In the genomic region with DNA sequence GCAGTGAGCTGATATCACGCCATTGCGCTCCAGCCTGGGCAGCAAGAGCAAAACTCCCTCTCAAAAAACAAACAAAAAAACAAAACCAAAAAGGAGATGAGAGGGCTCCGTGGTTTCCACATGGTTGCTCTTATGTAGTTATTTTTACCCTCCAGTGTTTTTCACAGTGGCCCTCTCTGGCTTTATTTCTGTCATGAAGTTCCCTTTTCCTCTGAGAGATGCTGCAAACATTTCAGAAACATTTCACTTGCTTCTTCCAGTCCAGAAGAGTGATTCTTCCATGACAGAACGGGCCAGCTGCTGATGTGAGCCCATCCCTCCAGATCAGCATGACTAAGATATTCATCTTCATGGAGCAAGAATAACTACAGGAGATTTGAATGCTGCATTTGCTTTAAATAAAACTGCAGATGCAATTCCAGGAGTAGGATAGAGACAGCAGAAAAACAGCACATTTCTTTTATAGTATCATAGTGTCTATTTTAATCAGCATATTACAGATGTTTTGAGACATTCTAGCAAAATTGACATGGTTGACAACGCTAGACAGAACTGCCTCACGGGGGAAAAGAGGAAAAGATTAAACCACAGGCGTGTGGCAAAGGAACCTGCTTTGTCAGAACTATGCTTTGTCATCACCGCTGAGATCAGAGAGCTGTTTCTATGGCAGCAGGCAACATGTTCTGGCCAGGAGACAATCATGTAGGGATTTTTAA, we compare ENCODE assay signal across 1 cellular context.
TF ChIP-seq lines count a peak whose summit lies in the region.

No MANE protein-coding gene starts in this region.

TF ChIP-seq in GM12878, 131 proteins besides CTCF, POLR2A, EP300 and RAD21 (continued from another document and continues in another):
- TF ChIP-seq TAF1 (IDR thresholded peaks at IDR 0.05; ENCODE audit: borderline replicate concordance, low read depth, low read length) (no peak), SMARCA5 (IDR thresholded peaks at IDR 0.05) (no peak), ZNF384 (IDR thresholded peaks at IDR 0.05; ENCODE audit: borderline replicate concordance, low read depth, low read length) (no peak; the same call in 1 of the 2 replicates), FOXM1 (IDR thresholded peaks at IDR 0.05; ENCODE audit: low read depth, low read length) (peak; percentile 84; the same call in 1 of the 2 replicates), IKZF1 (conservative IDR thresholded peaks at IDR 0.05) (peak; percentile 59), PML (IDR thresholded peaks at IDR 0.05; ENCODE audit: low read length) (no peak; the same call in 1 of the 2 replicates), GATAD2B (conservative IDR thresholded peaks at IDR 0.05; ENCODE audit: low read depth) (no peak), ETV6 (conservative IDR thresholded peaks at IDR 0.05 in 1 of 2, IDR thresholded peaks at IDR 0.05 in 1 of 2; ENCODE audit: borderline replicate concordance in 1 of 2, low read depth in 1 of 2) (no peak), NR2C1 (IDR thresholded peaks at IDR 0.05) (no peak), EED (IDR thresholded peaks at IDR 0.05; ENCODE audit: low read depth) (peak; percentile 16), SMC3 (IDR thresholded peaks at IDR 0.05; ENCODE audit: borderline replicate concordance, low read length) (no peak), NR2F1 (conservative IDR thresholded peaks at IDR 0.05) (no peak; the same call in 1 of the 2 replicates), SIX5 (IDR thresholded peaks at IDR 0.05; ENCODE audit: low read depth, low read length, severe bottlenecking) (no peak), EZH2 (IDR thresholded peaks at IDR 0.05; ENCODE audit: borderline replicate concordance, control insufficient read depth, low read depth, low read length) (no peak), MYC (IDR thresholded peaks at IDR 0.05; ENCODE audit: insufficient read depth, insufficient read length, insufficient replicate concordance, low read length, severe bottlenecking) (no peak), HDAC6 (IDR thresholded peaks at IDR 0.05; ENCODE audit: unreplicated experiment) (no peak), LARP7 (IDR thresholded peaks at IDR 0.05) (no peak), KDM1A (IDR thresholded peaks at IDR 0.05; ENCODE audit: borderline replicate concordance) (no peak), POLR2AphosphoS5 (IDR thresholded peaks at IDR 0.05; ENCODE audit: low read length) (no peak), STAT3 (IDR thresholded peaks at IDR 0.05; ENCODE audit: low read depth, low read length) (no peak), ATF7 (IDR thresholded peaks at IDR 0.05; ENCODE audit: low read depth) (no peak), IRF4 (IDR thresholded peaks at IDR 0.05; ENCODE audit: low read depth, low read length) (0 out of 2 replicates have a peak, but pooled peaks have one; percentile 11), NBN (IDR thresholded peaks at IDR 0.05) (0 out of 2 replicates have a peak, but pooled peaks have one; percentile 32), EGR1 (IDR thresholded peaks at IDR 0.05; ENCODE audit: borderline replicate concordance in 1 of 2, low read depth in 2 of 2, low read length in 2 of 2) (no peak), CEBPB (IDR thresholded peaks at IDR 0.05; ENCODE audit: borderline replicate concordance in 1 of 2, low read depth in 2 of 2, low read length in 2 of 2) (no peak), RBBP5 (conservative IDR thresholded peaks at IDR 0.05) (no peak), CBX5 (IDR thresholded peaks at IDR 0.05; ENCODE audit: low read depth) (peak; percentile 84; the same call in 1 of the 2 replicates), BMI1 (IDR thresholded peaks at IDR 0.05; ENCODE audit: borderline replicate concordance) (no peak), CHD2 (IDR thresholded peaks at IDR 0.05; ENCODE audit: borderline replicate concordance, low read depth, low read length) (no peak), MTA3 (IDR thresholded peaks at IDR 0.05; ENCODE audit: borderline replicate concordance, low read length) (0 out of 2 replicates have a peak, but pooled peaks have one; percentile 50), FOS (IDR thresholded peaks at IDR 0.05; ENCODE audit: borderline replicate concordance, extremely low read depth, insufficient read length) (no peak), ZNF622 (IDR thresholded peaks at IDR 0.05) (no peak), DPF2 (IDR thresholded peaks at IDR 0.05) (no peak), CBFB (IDR thresholded peaks at IDR 0.05; ENCODE audit: low read depth) (0 out of 2 replicates have a peak, but pooled peaks have one; percentile 46), RUNX3 (IDR thresholded peaks at IDR 0.05; ENCODE audit: low read length) (peak; percentile 82), SREBF2 (IDR thresholded peaks at IDR 0.05; ENCODE audit: low read length) (no peak)
- TF ChIP-seq, protein P1, sequence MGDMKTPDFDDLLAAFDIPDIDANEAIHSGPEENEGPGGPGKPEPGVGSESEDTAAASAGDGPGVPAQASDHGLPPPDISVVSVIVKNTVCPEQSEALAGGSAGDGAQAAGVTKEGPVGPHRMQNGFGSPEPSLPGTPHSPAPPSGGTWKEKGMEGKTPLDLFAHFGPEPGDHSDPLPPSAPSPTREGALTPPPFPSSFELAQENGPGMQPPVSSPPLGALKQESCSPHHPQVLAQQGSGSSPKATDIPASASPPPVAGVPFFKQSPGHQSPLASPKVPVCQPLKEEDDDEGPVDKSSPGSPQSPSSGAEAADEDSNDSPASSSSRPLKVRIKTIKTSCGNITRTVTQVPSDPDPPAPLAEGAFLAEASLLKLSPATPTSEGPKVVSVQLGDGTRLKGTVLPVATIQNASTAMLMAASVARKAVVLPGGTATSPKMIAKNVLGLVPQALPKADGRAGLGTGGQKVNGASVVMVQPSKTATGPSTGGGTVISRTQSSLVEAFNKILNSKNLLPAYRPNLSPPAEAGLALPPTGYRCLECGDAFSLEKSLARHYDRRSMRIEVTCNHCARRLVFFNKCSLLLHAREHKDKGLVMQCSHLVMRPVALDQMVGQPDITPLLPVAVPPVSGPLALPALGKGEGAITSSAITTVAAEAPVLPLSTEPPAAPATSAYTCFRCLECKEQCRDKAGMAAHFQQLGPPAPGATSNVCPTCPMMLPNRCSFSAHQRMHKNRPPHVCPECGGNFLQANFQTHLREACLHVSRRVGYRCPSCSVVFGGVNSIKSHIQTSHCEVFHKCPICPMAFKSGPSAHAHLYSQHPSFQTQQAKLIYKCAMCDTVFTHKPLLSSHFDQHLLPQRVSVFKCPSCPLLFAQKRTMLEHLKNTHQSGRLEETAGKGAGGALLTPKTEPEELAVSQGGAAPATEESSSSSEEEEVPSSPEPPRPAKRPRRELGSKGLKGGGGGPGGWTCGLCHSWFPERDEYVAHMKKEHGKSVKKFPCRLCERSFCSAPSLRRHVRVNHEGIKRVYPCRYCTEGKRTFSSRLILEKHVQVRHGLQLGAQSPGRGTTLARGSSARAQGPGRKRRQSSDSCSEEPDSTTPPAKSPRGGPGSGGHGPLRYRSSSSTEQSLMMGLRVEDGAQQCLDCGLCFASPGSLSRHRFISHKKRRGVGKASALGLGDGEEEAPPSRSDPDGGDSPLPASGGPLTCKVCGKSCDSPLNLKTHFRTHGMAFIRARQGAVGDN (IDR thresholded peaks at IDR 0.05), result no peak
- TF ChIP-seq, protein P2, sequence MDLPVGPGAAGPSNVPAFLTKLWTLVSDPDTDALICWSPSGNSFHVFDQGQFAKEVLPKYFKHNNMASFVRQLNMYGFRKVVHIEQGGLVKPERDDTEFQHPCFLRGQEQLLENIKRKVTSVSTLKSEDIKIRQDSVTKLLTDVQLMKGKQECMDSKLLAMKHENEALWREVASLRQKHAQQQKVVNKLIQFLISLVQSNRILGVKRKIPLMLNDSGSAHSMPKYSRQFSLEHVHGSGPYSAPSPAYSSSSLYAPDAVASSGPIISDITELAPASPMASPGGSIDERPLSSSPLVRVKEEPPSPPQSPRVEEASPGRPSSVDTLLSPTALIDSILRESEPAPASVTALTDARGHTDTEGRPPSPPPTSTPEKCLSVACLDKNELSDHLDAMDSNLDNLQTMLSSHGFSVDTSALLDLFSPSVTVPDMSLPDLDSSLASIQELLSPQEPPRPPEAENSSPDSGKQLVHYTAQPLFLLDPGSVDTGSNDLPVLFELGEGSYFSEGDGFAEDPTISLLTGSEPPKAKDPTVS (IDR thresholded peaks at IDR 0.05; ENCODE audit: low read depth, low read length), result no peak
- TF ChIP-seq, protein P3, sequence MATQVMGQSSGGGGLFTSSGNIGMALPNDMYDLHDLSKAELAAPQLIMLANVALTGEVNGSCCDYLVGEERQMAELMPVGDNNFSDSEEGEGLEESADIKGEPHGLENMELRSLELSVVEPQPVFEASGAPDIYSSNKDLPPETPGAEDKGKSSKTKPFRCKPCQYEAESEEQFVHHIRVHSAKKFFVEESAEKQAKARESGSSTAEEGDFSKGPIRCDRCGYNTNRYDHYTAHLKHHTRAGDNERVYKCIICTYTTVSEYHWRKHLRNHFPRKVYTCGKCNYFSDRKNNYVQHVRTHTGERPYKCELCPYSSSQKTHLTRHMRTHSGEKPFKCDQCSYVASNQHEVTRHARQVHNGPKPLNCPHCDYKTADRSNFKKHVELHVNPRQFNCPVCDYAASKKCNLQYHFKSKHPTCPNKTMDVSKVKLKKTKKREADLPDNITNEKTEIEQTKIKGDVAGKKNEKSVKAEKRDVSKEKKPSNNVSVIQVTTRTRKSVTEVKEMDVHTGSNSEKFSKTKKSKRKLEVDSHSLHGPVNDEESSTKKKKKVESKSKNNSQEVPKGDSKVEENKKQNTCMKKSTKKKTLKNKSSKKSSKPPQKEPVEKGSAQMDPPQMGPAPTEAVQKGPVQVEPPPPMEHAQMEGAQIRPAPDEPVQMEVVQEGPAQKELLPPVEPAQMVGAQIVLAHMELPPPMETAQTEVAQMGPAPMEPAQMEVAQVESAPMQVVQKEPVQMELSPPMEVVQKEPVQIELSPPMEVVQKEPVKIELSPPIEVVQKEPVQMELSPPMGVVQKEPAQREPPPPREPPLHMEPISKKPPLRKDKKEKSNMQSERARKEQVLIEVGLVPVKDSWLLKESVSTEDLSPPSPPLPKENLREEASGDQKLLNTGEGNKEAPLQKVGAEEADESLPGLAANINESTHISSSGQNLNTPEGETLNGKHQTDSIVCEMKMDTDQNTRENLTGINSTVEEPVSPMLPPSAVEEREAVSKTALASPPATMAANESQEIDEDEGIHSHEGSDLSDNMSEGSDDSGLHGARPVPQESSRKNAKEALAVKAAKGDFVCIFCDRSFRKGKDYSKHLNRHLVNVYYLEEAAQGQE (IDR thresholded peaks at IDR 0.05; ENCODE audit: low read depth, low read length), result no peak
- TF ChIP-seq, protein P4, sequence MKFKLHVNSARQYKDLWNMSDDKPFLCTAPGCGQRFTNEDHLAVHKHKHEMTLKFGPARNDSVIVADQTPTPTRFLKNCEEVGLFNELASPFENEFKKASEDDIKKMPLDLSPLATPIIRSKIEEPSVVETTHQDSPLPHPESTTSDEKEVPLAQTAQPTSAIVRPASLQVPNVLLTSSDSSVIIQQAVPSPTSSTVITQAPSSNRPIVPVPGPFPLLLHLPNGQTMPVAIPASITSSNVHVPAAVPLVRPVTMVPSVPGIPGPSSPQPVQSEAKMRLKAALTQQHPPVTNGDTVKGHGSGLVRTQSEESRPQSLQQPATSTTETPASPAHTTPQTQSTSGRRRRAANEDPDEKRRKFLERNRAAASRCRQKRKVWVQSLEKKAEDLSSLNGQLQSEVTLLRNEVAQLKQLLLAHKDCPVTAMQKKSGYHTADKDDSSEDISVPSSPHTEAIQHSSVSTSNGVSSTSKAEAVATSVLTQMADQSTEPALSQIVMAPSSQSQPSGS (IDR thresholded peaks at IDR 0.05; ENCODE audit: low read length), result peak; percentile 63; the same call in 1 of the 2 replicates
- TF ChIP-seq, protein P5, sequence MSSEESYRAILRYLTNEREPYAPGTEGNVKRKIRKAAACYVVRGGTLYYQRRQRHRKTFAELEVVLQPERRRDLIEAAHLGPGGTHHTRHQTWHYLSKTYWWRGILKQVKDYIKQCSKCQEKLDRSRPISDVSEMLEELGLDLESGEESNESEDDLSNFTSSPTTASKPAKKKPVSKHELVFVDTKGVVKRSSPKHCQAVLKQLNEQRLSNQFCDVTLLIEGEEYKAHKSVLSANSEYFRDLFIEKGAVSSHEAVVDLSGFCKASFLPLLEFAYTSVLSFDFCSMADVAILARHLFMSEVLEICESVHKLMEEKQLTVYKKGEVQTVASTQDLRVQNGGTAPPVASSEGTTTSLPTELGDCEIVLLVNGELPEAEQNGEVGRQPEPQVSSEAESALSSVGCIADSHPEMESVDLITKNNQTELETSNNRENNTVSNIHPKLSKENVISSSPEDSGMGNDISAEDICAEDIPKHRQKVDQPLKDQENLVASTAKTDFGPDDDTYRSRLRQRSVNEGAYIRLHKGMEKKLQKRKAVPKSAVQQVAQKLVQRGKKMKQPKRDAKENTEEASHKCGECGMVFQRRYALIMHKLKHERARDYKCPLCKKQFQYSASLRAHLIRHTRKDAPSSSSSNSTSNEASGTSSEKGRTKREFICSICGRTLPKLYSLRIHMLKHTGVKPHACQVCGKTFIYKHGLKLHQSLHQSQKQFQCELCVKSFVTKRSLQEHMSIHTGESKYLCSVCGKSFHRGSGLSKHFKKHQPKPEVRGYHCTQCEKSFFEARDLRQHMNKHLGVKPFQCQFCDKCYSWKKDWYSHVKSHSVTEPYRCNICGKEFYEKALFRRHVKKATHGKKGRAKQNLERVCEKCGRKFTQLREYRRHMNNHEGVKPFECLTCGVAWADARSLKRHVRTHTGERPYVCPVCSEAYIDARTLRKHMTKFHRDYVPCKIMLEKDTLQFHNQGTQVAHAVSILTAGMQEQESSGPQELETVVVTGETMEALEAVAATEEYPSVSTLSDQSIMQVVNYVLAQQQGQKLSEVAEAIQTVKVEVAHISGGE (CRISPR knock-in tag; IDR thresholded peaks at IDR 0.05), result no peak
- TF ChIP-seq, protein P6, sequence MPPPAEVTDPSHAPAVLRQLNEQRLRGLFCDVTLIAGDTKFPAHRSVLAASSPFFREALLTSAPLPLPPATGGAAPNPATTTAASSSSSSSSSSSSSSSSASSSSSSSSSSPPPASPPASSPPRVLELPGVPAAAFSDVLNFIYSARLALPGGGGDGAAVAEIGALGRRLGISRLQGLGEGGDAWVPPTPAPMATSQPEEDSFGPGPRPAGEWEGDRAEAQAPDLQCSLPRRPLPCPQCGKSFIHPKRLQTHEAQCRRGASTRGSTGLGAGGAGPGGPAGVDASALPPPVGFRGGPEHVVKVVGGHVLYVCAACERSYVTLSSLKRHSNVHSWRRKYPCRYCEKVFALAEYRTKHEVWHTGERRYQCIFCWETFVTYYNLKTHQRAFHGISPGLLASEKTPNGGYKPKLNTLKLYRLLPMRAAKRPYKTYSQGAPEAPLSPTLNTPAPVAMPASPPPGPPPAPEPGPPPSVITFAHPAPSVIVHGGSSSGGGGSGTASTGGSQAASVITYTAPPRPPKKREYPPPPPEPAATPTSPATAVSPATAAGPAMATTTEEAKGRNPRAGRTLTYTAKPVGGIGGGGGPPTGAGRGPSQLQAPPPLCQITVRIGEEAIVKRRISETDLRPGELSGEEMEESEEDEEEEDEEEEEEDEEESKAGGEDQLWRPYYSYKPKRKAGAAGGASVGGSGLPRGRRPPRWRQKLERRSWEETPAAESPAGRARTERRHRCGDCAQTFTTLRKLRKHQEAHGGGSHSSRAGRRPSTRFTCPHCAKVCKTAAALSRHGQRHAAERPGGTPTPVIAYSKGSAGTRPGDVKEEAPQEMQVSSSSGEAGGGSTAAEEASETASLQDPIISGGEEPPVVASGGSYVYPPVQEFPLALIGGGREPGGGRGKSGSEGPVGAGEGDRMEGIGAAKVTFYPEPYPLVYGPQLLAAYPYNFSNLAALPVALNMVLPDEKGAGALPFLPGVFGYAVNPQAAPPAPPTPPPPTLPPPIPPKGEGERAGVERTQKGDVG (CRISPR knock-in tag; IDR thresholded peaks at IDR 0.05), result no peak
- TF ChIP-seq, protein P7, sequence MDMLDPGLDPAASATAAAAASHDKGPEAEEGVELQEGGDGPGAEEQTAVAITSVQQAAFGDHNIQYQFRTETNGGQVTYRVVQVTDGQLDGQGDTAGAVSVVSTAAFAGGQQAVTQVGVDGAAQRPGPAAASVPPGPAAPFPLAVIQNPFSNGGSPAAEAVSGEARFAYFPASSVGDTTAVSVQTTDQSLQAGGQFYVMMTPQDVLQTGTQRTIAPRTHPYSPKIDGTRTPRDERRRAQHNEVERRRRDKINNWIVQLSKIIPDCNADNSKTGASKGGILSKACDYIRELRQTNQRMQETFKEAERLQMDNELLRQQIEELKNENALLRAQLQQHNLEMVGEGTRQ (IDR thresholded peaks at IDR 0.05; ENCODE audit: borderline replicate concordance, low read depth, low read length), result no peak
